ENCODE assay signal across 8 cellular contexts in the genomic region with DNA sequence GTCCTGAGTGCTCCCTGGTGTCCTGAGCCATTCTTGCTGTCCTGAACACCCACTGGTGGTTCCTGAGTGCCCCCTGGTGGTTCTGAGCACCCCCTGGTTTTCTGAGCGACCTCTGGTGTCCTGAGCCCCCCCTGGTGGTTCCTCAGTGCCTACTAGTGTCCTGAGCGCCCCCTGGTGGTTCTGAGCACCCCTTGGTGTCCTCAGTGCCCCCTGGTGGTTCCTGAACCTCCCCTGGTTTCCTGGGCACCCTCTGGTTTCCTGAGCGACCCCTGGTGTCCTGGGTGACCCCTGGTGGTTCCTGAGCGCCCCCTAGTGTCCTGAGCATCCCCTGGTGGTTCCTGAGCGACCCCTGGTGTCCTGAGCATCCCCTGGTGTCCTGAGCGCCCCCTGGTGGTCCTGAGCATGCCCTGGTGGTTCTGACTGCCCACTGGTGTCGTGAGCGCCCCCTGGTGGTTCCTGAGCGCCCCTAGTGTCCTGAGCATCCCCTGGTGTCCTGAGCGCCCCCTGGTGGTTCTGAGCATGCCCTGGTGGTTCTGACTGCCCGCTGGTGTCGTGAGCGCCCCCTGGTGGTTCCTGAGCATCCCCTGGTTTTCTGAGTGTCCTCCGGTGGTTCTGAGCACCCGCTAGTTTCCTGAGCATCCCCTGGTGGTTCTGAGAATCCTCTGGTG.
A peak's percentile ranks its signal among the peaks of the same experiment; 100 is the strongest.
DNase-seq lines count a peak whose midpoint lies in the region; ATAC-seq, FAIRE-seq and TF ChIP-seq lines count a peak whose summit lies in the region.

No MANE protein-coding gene starts in this region.

- intact Hi-C loops in activated CD4-positive, alpha-beta memory T cell treated with anti-CD3 and anti-CD28 coated beads for 36 hours (cut with micrococcal nuclease) = loop anchor here (1.0 to 10.0 kb wide), 4 partner anchors 24 to 375 kb away; no protein-coding TSS in a partner anchor

- no peaks in the 10 kb centered on the region for H3K9me2 ChIP-seq in DOHH2 (replicated peaks; ENCODE audit: control insufficient read depth, low read length)

- no peaks in the 10 kb centered on the region for H3K9me3 Mint-ChIP-seq in activated CD4-positive, alpha-beta memory T cell treated with anti-CD3 and anti-CD28 coated beads for 36 hours

- H3F3A ChIP-seq in DOHH2 (ENCODE audit: control insufficient read depth, insufficient read depth) = no peaks in the 10 kb centered on the region

- H3K27me3 ChIP-seq in DOHH2 (ENCODE audit: control insufficient read depth, low read length) (no peaks in the 10 kb centered on the region), MG63 (no peaks in the 10 kb centered on the region), small intestine (ENCODE audit: control insufficient read depth in 2 of 2, insufficient read depth in 2 of 2, low read length in 2 of 2) (no peaks in the 10 kb centered on the region)

- peak; percentile 72 for ATAC-seq in GM21528 (IDR thresholded peaks at IDR 0.05; ENCODE audit: low FRiP score, unreplicated experiment)
- peak; percentile 58 for ATAC-seq in esophagus mucosa

- no peak overlapping the region for H3K4me2 ChIP-seq in DOHH2 (ENCODE audit: low read length)

- H3K4me3 Mint-ChIP-seq in activated CD4-positive, alpha-beta memory T cell treated with anti-CD3 and anti-CD28 coated beads for 36 hours = peak overlapping the region; percentile 52

- peak; percentile 94 for TF ChIP-seq CTCF in DOHH2 (IDR thresholded peaks at IDR 0.05; ENCODE audit: low read depth, low read length, poor library complexity, severe bottlenecking)

- WGBS in small intestine, 3 donors = 47 to 73% (median 61%) methylated on average over 13 to 15 of the region's 15 CpGs

- H3K4me1 ChIP-seq in DOHH2 (ENCODE audit: control insufficient read depth, low read length) (0 out of 2 replicates have a peak, but pooled peaks cover 5% of the 10 kb centered on the region), small intestine (ENCODE audit: control insufficient read depth in 2 of 2, insufficient read depth in 1 of 2, low read depth in 1 of 2, low read length in 1 of 2) (no peaks in the 10 kb centered on the region)

- POLR2A ChIA-PET in activated CD4-positive, alpha-beta memory T cell treated with anti-CD3 and anti-CD28 coated beads for 36 hours (lab: Charles Lee) = no interaction called here

- H3K4me1 Mint-ChIP-seq in activated CD4-positive, alpha-beta memory T cell treated with anti-CD3 and anti-CD28 coated beads for 36 hours (ENCODE audit: low read depth) = peaks cover 46% of the 10 kb centered on the region

- H3K27ac Mint-ChIP-seq in activated CD4-positive, alpha-beta memory T cell treated with anti-CD3 and anti-CD28 coated beads for 36 hours = peak overlapping the region; percentile 71

- no peaks in the 10 kb centered on the region for H3K36me3 Mint-ChIP-seq in activated CD4-positive, alpha-beta memory T cell treated with anti-CD3 and anti-CD28 coated beads for 36 hours

- DNase-seq in MG63 (peak; percentile 40), small intestine (peak; percentile 60), occipital lobe (lab: John Stamatoyannopoulos, UW) (no peak), NCI-H510A treated with DMSO at 0.1 percent for 48 hours (lab: John Stamatoyannopoulos, UW) (no peak)
- DNase-seq in activated CD4-positive, alpha-beta memory T cell treated with anti-CD3 and anti-CD28 coated beads for 36 hours = peak; percentile 94

- CTCF ChIA-PET in activated CD4-positive, alpha-beta memory T cell treated with anti-CD3 and anti-CD28 coated beads for 36 hours (lab: Charles Lee) = interaction anchor here (0.6 to 1.1 kb wide), 7 partner anchors 10 to 48 kb away, joined by 3 to 7 read pairs (median 3); no protein-coding TSS in a partner anchor

- peaks cover 10% of the 10 kb centered on the region; the same call in 1 of the 2 replicates for H3K9me3 ChIP-seq in DOHH2 (ENCODE audit: control insufficient read depth, insufficient read depth, low read length)
- H3K9me3 ChIP-seq in MG63 = no peaks in the 10 kb centered on the region
- no peaks in the 10 kb centered on the region for H3K9me3 ChIP-seq in small intestine (ENCODE audit: control insufficient read depth, low read depth)

- no peaks in the 10 kb centered on the region for H3K79me2 ChIP-seq in DOHH2 (ENCODE audit: control insufficient read depth, low read length)

- no peak for FAIRE-seq in small intestine (lab: Jason Lieb, UNC)

- no peaks in the 10 kb centered on the region for H3K36me3 ChIP-seq in DOHH2 (ENCODE audit: control insufficient read depth, low read length)
- no peaks in the 10 kb centered on the region for H3K36me3 ChIP-seq in MG63
- H3K36me3 ChIP-seq in small intestine (ENCODE audit: control insufficient read depth in 2 of 2, insufficient read depth in 2 of 2, low read length in 2 of 2) = no peaks in the 10 kb centered on the region

- H3K4me3 ChIP-seq in DOHH2 (ENCODE audit: low read length) = no peak overlapping the region
- H3K4me3 ChIP-seq in MG63 = no peak overlapping the region
- H3K4me3 ChIP-seq in small intestine (ENCODE audit: low read depth in 1 of 2, low read length in 2 of 2) = no peak overlapping the region

- no peaks in the 10 kb centered on the region for H3K27me3 Mint-ChIP-seq in activated CD4-positive, alpha-beta memory T cell treated with anti-CD3 and anti-CD28 coated beads for 36 hours

- no peak overlapping the region for H3K27ac ChIP-seq in DOHH2 (ENCODE audit: low read depth, low read length)
- no peak overlapping the region for H3K27ac ChIP-seq in small intestine (ENCODE audit: low read depth in 1 of 2, low read length in 1 of 2)

- H4K20me1 ChIP-seq in DOHH2 (ENCODE audit: control insufficient read depth, insufficient read depth, low read depth, low read length) = no peaks in the 10 kb centered on the region

Comparison
In these comparisons a context has a peak if more than half of its experiments do, and no peak if none do; other contexts are left out.
1. DNase-seq: peak in MG63 (single experiment), activated CD4-positive, alpha-beta memory T cell treated with anti-CD3 and anti-CD28 coated beads for 36 hours (single experiment) and small intestine (single experiment); none in occipital lobe (single experiment) and NCI-H510A treated with DMSO at 0.1 percent for 48 hours (single experiment).